ENCODE assay signal across 1 cellular context in the genomic region with DNA sequence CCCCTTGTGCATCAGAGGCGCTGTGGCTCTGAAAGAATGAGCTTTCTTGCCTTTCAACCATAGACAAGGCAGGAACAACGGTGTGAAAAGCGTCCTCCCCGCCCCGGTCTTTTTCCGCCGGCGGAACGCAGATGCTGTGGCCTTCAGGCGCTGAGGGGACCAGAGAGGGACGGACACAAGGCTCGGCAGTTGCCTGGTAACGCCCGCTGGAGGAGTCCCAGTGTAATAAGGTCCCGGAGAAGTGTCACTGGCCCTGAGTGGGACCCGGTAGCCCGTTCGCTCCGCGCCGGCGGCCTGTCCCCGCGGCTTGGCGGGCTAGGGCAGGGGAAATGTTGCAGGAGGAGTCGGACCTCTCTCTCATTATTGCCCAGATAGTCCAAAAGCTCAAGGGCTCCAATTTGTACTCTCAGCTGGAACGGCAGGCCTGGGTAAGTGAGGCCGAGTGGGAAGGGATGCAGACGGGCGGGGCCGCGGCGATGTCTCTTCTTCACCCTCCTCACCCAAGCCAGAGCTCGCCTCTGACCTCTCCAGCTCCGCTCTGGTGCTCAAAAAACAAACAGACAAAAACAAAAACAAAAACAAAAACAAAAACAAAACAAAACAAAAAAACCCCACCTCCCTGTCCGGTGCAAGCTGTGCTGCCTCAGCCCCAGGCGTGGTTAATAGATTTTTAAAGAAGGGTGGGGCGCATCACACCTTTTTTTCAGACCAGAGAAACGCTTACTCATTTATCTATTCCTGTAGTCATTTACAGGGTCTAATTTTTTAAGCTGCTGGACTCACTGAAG.
TF ChIP-seq lines count a peak whose summit lies in the region.

TBC1D19 (plus strand) TSS at position 220 of the 788 bp plus-strand sequence; CDS start at position 330, 110 bp downstream.

TF ChIP-seq in K562, 482 proteins besides CTCF, POLR2A, EP300 and RAD21 (continued from another document):
- TF ChIP-seq RBBP5 (IDR thresholded peaks at IDR 0.05; ENCODE audit: borderline replicate concordance, insufficient read depth, low read length, poor library complexity, severe bottlenecking) (peak; percentile 92), CBFB (CRISPR knock-in tag; IDR thresholded peaks at IDR 0.05) (no peak), BMI1 (IDR thresholded peaks at IDR 0.05; ENCODE audit: low read length) (peak; percentile 40; the same call in 1 of the 2 replicates), ZNF764 (CRISPR knock-in tag; IDR thresholded peaks at IDR 0.05; ENCODE audit: low read depth) (no peak), ZNF134 (CRISPR knock-in tag; conservative IDR thresholded peaks at IDR 0.05) (no peak), NFIX (CRISPR knock-in tag; IDR thresholded peaks at IDR 0.05; ENCODE audit: low read depth) (no peak), KDM4B (IDR thresholded peaks at IDR 0.05; ENCODE audit: borderline replicate concordance in 2 of 2, low read depth in 1 of 2) (no peak; a peak in 1 of 4 replicates), RNF2 (IDR thresholded peaks at IDR 0.05) (peak; percentile 70; the same call in 1 of the 2 replicates), MCM3 (IDR thresholded peaks at IDR 0.05) (no peak), FUS (optimal IDR thresholded peaks at IDR 0.05; ENCODE audit: low read depth, low read length) (no peak), ZNF239 (CRISPR knock-in tag; IDR thresholded peaks at IDR 0.05) (no peak), ZFP30 (CRISPR knock-in tag; IDR thresholded peaks at IDR 0.05; ENCODE audit: borderline replicate concordance) (no peak), MECOM (CRISPR knock-in tag; IDR thresholded peaks at IDR 0.05) (no peak; the same call in 1 of the 2 replicates), SOX6 (IDR thresholded peaks at IDR 0.05) (peak; percentile 61; the same call in 1 of the 2 replicates), ARHGAP35 (IDR thresholded peaks at IDR 0.05; ENCODE audit: partially characterized antibody) (no peak), POLR3G (IDR thresholded peaks at IDR 0.05; ENCODE audit: extremely low read depth, insufficient read length, insufficient replicate concordance) (no peak), NCOA1 (IDR thresholded peaks at IDR 0.05; ENCODE audit: low read depth) (peak; percentile 97), OTX1 (CRISPR knock-in tag; IDR thresholded peaks at IDR 0.05) (peak; percentile 52; the same call in 1 of the 2 replicates), MBD1 (CRISPR knock-in tag; IDR thresholded peaks at IDR 0.05) (0 out of 2 replicates have a peak, but pooled peaks have one; percentile 86), SPI1 (IDR thresholded peaks at IDR 0.05; ENCODE audit: borderline replicate concordance, low read depth, low read length) (no peak), CLOCK (CRISPR knock-in tag; IDR thresholded peaks at IDR 0.05; ENCODE audit: borderline replicate concordance) (no peak), CEBPZ (IDR thresholded peaks at IDR 0.05; ENCODE audit: borderline replicate concordance, low read depth, low read length) (no peak), ILK (tag; IDR thresholded peaks at IDR 0.05; ENCODE audit: borderline replicate concordance, low read depth) (no peak), ZC3H11A (IDR thresholded peaks at IDR 0.05; ENCODE audit: low read depth, low read length) (peak; percentile 95), CHCHD3 (CRISPR knock-in tag; IDR thresholded peaks at IDR 0.05) (no peak), ZFP36 (IDR thresholded peaks at IDR 0.05; ENCODE audit: low read depth, low read length, partially characterized antibody) (peak; percentile 13), MCM2 (IDR thresholded peaks at IDR 0.05; ENCODE audit: low read depth) (no peak), ZNF696 (CRISPR knock-in tag; conservative IDR thresholded peaks at IDR 0.05) (no peak), ZNF707 (CRISPR knock-in tag; conservative IDR thresholded peaks at IDR 0.05) (no peak), TAF15 (IDR thresholded peaks at IDR 0.05; ENCODE audit: low read depth, low read length) (no peak), ARNT (IDR thresholded peaks at IDR 0.05) (peak in 1 of 2 experiments; percentile 17; a peak in 1 of 4 replicates)
- TF ChIP-seq, protein P1, sequence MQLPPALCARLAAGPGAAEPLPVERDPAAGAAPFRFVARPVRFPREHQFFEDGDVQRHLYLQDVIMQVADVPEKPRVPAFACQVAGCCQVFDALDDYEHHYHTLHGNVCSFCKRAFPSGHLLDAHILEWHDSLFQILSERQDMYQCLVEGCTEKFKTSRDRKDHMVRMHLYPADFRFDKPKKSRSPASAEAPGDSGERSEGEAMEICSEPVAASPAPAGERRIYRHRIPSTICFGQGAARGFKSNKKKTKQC (CRISPR knock-in tag; IDR thresholded peaks at IDR 0.05): peak; percentile 89
- TF ChIP-seq, protein P2, sequence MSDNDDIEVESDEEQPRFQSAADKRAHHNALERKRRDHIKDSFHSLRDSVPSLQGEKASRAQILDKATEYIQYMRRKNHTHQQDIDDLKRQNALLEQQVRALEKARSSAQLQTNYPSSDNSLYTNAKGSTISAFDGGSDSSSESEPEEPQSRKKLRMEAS (CRISPR knock-in tag; IDR thresholded peaks at IDR 0.05): peak; percentile 80
